ENCODE assay signal across 11 cellular contexts in the genomic region with DNA sequence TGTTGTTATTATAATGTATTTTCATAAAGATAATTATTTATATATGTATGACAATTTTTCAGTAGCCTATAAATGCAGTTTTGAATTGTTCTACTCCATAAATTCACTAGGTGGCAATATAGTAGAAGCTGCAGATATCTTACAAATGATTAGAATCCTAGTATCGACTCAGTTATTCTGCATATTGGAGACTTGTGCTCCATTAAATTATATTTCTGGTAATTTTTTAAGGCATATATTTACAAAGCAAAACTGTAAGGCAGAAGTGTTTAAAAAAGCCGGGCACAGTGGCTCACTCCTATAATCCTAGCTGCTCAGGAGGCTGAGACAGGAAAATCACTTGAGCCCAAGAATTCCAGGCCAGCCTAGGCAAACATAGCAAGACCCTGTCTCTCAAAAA. TPM values are rescaled to one million over a fixed set of nuclear protein-coding genes. Genes with fewer than 3 reads are reported as not detected.
A peak's percentile ranks its signal among the peaks of the same experiment; 100 is the strongest.
DNase-seq lines count a peak whose midpoint lies in the region; ATAC-seq, FAIRE-seq and TF ChIP-seq lines count a peak whose summit lies in the region.
"Had no signal": no experiment of that assay in that cellular context is flagged by ENCODE, and none has a peak within 500 bp of the region (broad histone marks: within the 10 kb centered on the region; RNA-seq: fewer than 3 reads in every experiment).

No MANE protein-coding gene starts in this region.

- no peak overlapping the region for H3K9ac ChIP-seq in astrocyte (ENCODE audit: low read length)

- H3K9me3 ChIP-seq in astrocyte (ENCODE audit: insufficient read depth, low read depth, low read length) (no peaks in the 10 kb centered on the region), ascending aorta (no peaks in the 10 kb centered on the region)

- DNase-seq in NCI-H1105 treated with DMSO at 0.1 percent for 48 hours (lab: John Stamatoyannopoulos, UW) (peak; percentile 20), NCI-H1105 (lab: John Stamatoyannopoulos, UW) (no peak), NAMALWA (ENCODE audit: low spot score) (peak; percentile 31), astrocyte (ENCODE audit: low read depth) (no peak), neural crest cell (ENCODE audit: low read depth, low spot score) (no peak), GM19240 (ENCODE audit: insufficient read length, low spot score) (no peak), ascending aorta (ENCODE audit: low spot score in 2 of 2) (no peak)
- DNase-seq in activated naive CD4-positive, alpha-beta T cell treated with anti-CD3 and anti-CD28 coated beads, Interleukin-2, amount 50 U/mL, for 72 hours (ENCODE audit: low spot score in 2 of 2): no peak
- DNase-seq: CD4-positive, alpha-beta memory T cell; nucleus accumbens had no signal

- no peaks in the 10 kb centered on the region for H3K9me3 Mint-ChIP-seq in astrocyte (ENCODE audit: unreplicated experiment)
- H3K9me3 Mint-ChIP-seq in neural crest cell: no peaks in the 10 kb centered on the region
- no peaks in the 10 kb centered on the region for H3K9me3 Mint-ChIP-seq in activated naive CD4-positive, alpha-beta T cell treated with anti-CD3 and anti-CD28 coated beads, Interleukin-2, amount 50 U/mL, for 72 hours
- H3K9me3 Mint-ChIP-seq: CD4-positive, alpha-beta memory T cell had no signal

- FAIRE-seq in astrocyte (lab: Jason Lieb, UNC): no peak

- ATAC-seq in activated naive CD4-positive, alpha-beta T cell treated with anti-CD3 and anti-CD28 coated beads, Interleukin-2, amount 50 U/mL, for 72 hours: no peak

- TF ChIP-seq CTCF in astrocyte (IDR thresholded peaks at IDR 0.05; ENCODE audit: insufficient read depth, low read depth, low read length): peak; percentile 16
- TF ChIP-seq CTCF in neural crest cell (conservative IDR thresholded peaks at IDR 0.05): peak; percentile 61
- peak in 1 of 3 experiments; percentile 17 for TF ChIP-seq CTCF in ascending aorta (IDR thresholded peaks at IDR 0.05)

- no peak overlapping the region for H3K27ac Mint-ChIP-seq in astrocyte (ENCODE audit: unreplicated experiment)
- no peak overlapping the region for H3K27ac Mint-ChIP-seq in neural crest cell (ENCODE audit: unreplicated experiment)
- no peak overlapping the region for H3K27ac Mint-ChIP-seq in activated naive CD4-positive, alpha-beta T cell treated with anti-CD3 and anti-CD28 coated beads, Interleukin-2, amount 50 U/mL, for 72 hours
- H3K27ac Mint-ChIP-seq: CD4-positive, alpha-beta memory T cell had no signal

- H3K4me2 ChIP-seq in astrocyte (ENCODE audit: low read length): no peak overlapping the region

- H3K79me2 ChIP-seq in astrocyte (ENCODE audit: insufficient read depth, low read length): no peaks in the 10 kb centered on the region

- H3K36me3 ChIP-seq in astrocyte (ENCODE audit: insufficient read depth, low read length): peaks cover 5% of the 10 kb centered on the region
- peaks cover 6 to 24% of the 10 kb centered on the region in 2 donors for H3K36me3 ChIP-seq in ascending aorta

- H3K27me3 ChIP-seq in astrocyte (ENCODE audit: insufficient read depth, low read length): no peaks in the 10 kb centered on the region
- H3K27me3 ChIP-seq in ascending aorta: no peaks in the 10 kb centered on the region

- H3K4me1 ChIP-seq in astrocyte (ENCODE audit: insufficient read depth, low read length) (no peaks in the 10 kb centered on the region), ascending aorta (no peaks in the 10 kb centered on the region)

- H3K4me3 ChIP-seq in astrocyte (ENCODE audit: insufficient read depth, low read depth, low read length) (no peak overlapping the region), ascending aorta (no peak overlapping the region)

- peaks cover 4% of the 10 kb centered on the region for H3K4me1 Mint-ChIP-seq in astrocyte (ENCODE audit: low read depth, unreplicated experiment)
- no peaks in the 10 kb centered on the region for H3K4me1 Mint-ChIP-seq in neural crest cell

- H3K27ac ChIP-seq in astrocyte (ENCODE audit: low read depth, low read length) (no peak overlapping the region), ascending aorta (no peak overlapping the region)
- H3K27ac ChIP-seq: epithelial cell of prostate had no signal

- H2AFZ ChIP-seq in astrocyte (ENCODE audit: low read depth, low read length): no peak overlapping the region

- H3K27me3 Mint-ChIP-seq in astrocyte (ENCODE audit: low read depth, unreplicated experiment) (no peaks in the 10 kb centered on the region), neural crest cell (ENCODE audit: low read depth) (no peaks in the 10 kb centered on the region)
- H3K27me3 Mint-ChIP-seq: CD4-positive, alpha-beta memory T cell had no signal

- intact Hi-C loops in ascending aorta (cut with DNase I): loop anchor here (10.0 kb wide), 1 partner anchor 129 kb away; no protein-coding TSS in a partner anchor

- H3K4me3 Mint-ChIP-seq in astrocyte (ENCODE audit: unreplicated experiment) (no peak overlapping the region), neural crest cell (no peak overlapping the region)
- H3K4me3 Mint-ChIP-seq: CD4-positive, alpha-beta memory T cell had no signal

- no peaks in the 10 kb centered on the region for H4K20me1 ChIP-seq in astrocyte (ENCODE audit: insufficient read depth, low read length)

- H3K36me3 Mint-ChIP-seq in astrocyte (ENCODE audit: low read depth, unreplicated experiment) (no peaks in the 10 kb centered on the region), neural crest cell (ENCODE audit: low read depth) (peaks cover 4% of the 10 kb centered on the region)
- H3K36me3 Mint-ChIP-seq in activated naive CD4-positive, alpha-beta T cell treated with anti-CD3 and anti-CD28 coated beads, Interleukin-2, amount 50 U/mL, for 72 hours: no peaks in the 10 kb centered on the region

RNA-seq across cellular contexts. Expression of gene DPY19L3, which starts 58.7 kb away (rescaled TPM):
- total RNA-seq in astrocyte (48.5 and 50.9 TPM in 2 replicates), neural crest cell (104 and 108 TPM in 2 replicates), ascending aorta (115 TPM)
- 10 to 100 TPM; 15.4 to 22.2 TPM for total RNA-seq in activated naive CD4-positive, alpha-beta T cell treated with anti-CD3 and anti-CD28 coated beads, Interleukin-2, amount 50 U/mL, for 72 hours

Comparison
In these comparisons a context has a peak if more than half of its experiments do, and no peak if none do; other contexts are left out.
1. DNase-seq: peak in NCI-H1105 treated with DMSO at 0.1 percent for 48 hours (single experiment) and NAMALWA (single experiment); none in NCI-H1105 (single experiment), astrocyte (single experiment), neural crest cell (single experiment), activated naive CD4-positive, alpha-beta T cell treated with anti-CD3 and anti-CD28 coated beads, Interleukin-2, amount 50 U/mL, for 72 hours (0 of 2), GM19240 (single experiment) and ascending aorta (0 of 2).